ENCODE assay signal across 9 cellular contexts in the genomic region with DNA sequence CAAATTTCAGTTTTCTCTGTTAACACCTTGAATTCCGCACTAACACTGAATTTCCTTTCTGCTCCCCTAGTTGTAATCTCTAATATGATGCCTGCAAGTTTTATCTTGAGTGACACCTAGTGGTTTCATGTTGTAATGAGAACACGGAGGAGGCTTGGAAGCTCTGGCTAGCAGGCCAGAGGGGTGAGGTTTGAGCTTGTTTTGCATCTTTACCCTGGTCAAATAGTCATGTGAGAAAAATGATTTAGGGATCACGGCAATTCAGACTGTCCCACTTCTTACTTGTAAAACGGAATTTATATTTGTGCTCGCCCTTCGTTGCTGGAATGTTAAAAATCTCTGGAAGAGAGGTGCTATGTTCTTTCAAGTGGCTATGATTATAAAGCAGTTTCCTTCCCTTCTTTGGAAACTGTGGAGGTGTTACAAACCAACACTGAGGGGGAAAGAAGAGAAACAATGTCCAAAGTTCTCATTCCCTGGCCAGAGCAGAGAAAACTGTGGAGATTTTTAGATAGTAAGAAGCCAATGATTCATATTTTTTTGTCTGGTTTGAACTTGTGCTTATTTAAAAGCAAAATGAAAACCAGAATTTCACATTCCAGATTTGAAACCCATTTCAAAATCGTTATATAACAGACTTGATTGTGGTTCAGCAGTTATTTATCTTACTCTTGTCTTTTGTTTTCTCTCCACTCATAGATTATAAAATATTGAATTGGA. TPM values are rescaled to one million over a fixed set of nuclear protein-coding genes. Genes with fewer than 3 reads are reported as not detected.
DNase-seq lines count a peak whose midpoint lies in the region; ATAC-seq, FAIRE-seq and TF ChIP-seq lines count a peak whose summit lies in the region.
"Had no signal": no experiment of that assay in that cellular context is flagged by ENCODE, and none has a peak within 500 bp of the region (broad histone marks: within the 10 kb centered on the region; RNA-seq: fewer than 3 reads in every experiment).

No MANE protein-coding gene starts in this region.

- H3K9ac ChIP-seq in HCT116 (ENCODE audit: low read length) (no peak overlapping the region), mesendoderm (ENCODE audit: low read length) (no peak overlapping the region)

- CTCF ChIA-PET in HCT116 (lab: Charles Lee) = interaction anchor here (0.7 to 3.6 kb wide), 13 partner anchors 9 to 1093 kb away, joined by 3 to 26 read pairs (median 4); partner anchors contain the start of genes FMO4 and SCYL3

- H3K79me2 ChIP-seq in HCT116 (ENCODE audit: insufficient read depth, low read length) (no peaks in the 10 kb centered on the region), mesendoderm (ENCODE audit: control insufficient read depth, insufficient read depth, low read length) (no peaks in the 10 kb centered on the region)

- DNase-seq in AG08395 (ENCODE audit: low spot score) (peak; percentile 70), GM12864 (ENCODE audit: low read depth) (no peak), HCT116 (ENCODE audit: low read depth, low spot score) (peak; percentile 50), LNCaP clone FGC (ENCODE audit: low read depth) (peak; percentile 14), RWPE2 (ENCODE audit: low spot score) (no peak), mesendoderm (peak; percentile 76), uterus (peak; percentile 20 to 35)

- H3K56ac ChIP-seq in mesendoderm (ENCODE audit: low read length) = no peak overlapping the region

- peak; percentile 71 for TF ChIP-seq CTCF in GM12864 (IDR thresholded peaks at IDR 0.05; ENCODE audit: low read depth, low read length, missing control alignments)
- TF ChIP-seq CTCF in HCT116 (IDR thresholded peaks at IDR 0.05 in 2 of 3, conservative IDR thresholded peaks at IDR 0.05 in 1 of 3; ENCODE audit: borderline replicate concordance in 1 of 3, insufficient read depth in 1 of 3, low read depth in 2 of 3, low read length in 2 of 3) = peak; percentile 63 to 73 (median 66); a peak in 5 of 6 replicates
- TF ChIP-seq CTCF in LNCaP clone FGC (IDR thresholded peaks at IDR 0.05; ENCODE audit: control insufficient read depth, extremely low read depth, insufficient read depth) = peak; percentile 78
- peak; percentile 86 for TF ChIP-seq CTCF in RWPE2 (IDR thresholded peaks at IDR 0.05; ENCODE audit: poor library complexity, severe bottlenecking)
- peak; percentile 56 to 67 (median 61) for TF ChIP-seq CTCF in uterus (IDR thresholded peaks at IDR 0.05)

- H3K4me1 ChIP-seq in HCT116 (ENCODE audit: control insufficient read depth in 1 of 2, insufficient read depth in 2 of 2, low read length in 2 of 2) (no peaks in the 10 kb centered on the region), RWPE2 (ENCODE audit: insufficient read depth, poor library complexity, severe bottlenecking) (no peaks in the 10 kb centered on the region), mesendoderm (ENCODE audit: control insufficient read depth, low read depth, low read length) (no peaks in the 10 kb centered on the region), uterus (no peaks in the 10 kb centered on the region)

- BruUV-seq in HCT116 (replicated peaks; lab: Mats Ljungman, UMichigan) = no TSS peak

- H3K23ac ChIP-seq in mesendoderm (ENCODE audit: low read length) = no peak overlapping the region

- no peak overlapping the region for H2BK15ac ChIP-seq in mesendoderm (replicated peaks; ENCODE audit: low read depth)

- H3K36me3 ChIP-seq in HCT116 (ENCODE audit: control insufficient read depth in 1 of 2, insufficient read depth in 2 of 2, low read length in 2 of 2) = no peaks in the 10 kb centered on the region
- no peaks in the 10 kb centered on the region for H3K36me3 ChIP-seq in RWPE2 (ENCODE audit: low read depth)
- H3K36me3 ChIP-seq in mesendoderm (ENCODE audit: control insufficient read depth, insufficient read depth, low read length) = no peaks in the 10 kb centered on the region
- no peaks in the 10 kb centered on the region for H3K36me3 ChIP-seq in uterus

- peak; percentile 89 for FAIRE-seq in endometrium (lab: Jason Lieb, UNC)

- H3K9me3 ChIP-seq in HCT116 (ENCODE audit: control insufficient read depth in 1 of 2, insufficient read depth in 1 of 2, low read depth in 1 of 2, low read length in 2 of 2) (no peaks in the 10 kb centered on the region), RWPE2 (ENCODE audit: severe bottlenecking) (no peaks in the 10 kb centered on the region), uterus (no peaks in the 10 kb centered on the region)

- peak overlapping the region; percentile 81 for H2AFZ ChIP-seq in HCT116 (ENCODE audit: low read depth, low read length, poor library complexity, severe bottlenecking)

- RAD21 ChIA-PET in HCT116 (lab: Charles Lee; ENCODE audit: low non-redundant PET in 1 of 2, low total read pairs in 2 of 2, uncharacterized antibody in 2 of 2, unreplicated experiment in 2 of 2) = interaction anchor here (0.5 to 1.0 kb wide), 4 partner anchors 48 to 919 kb away, joined by 3 to 4 read pairs (median 3); no protein-coding TSS in a partner anchor

- H2BK5ac ChIP-seq in mesendoderm (ENCODE audit: low read length) = no peak overlapping the region

- H3K79me1 ChIP-seq in mesendoderm (ENCODE audit: low read length) = no peaks in the 10 kb centered on the region

- no peak overlapping the region for H2BK120ac ChIP-seq in mesendoderm (ENCODE audit: low read depth, low read length)

- H3K4ac ChIP-seq in mesendoderm (ENCODE audit: low read depth, low read length) = no peak overlapping the region

- TF ChIP-seq RAD21 in HCT116 (IDR thresholded peaks at IDR 0.05; ENCODE audit: low read depth) = peak; percentile 73

- H3K4me2 ChIP-seq in HCT116 (ENCODE audit: low read length) = peak overlapping the region; percentile 17; the same call in 1 of the 2 replicates
- H3K4me2 ChIP-seq in mesendoderm (ENCODE audit: low read length) = no peak overlapping the region

- H3K27me3 ChIP-seq in HCT116 (ENCODE audit: insufficient read depth, low read length) (no peaks in the 10 kb centered on the region), RWPE2 (ENCODE audit: insufficient read depth, poor library complexity, severe bottlenecking) (no peaks in the 10 kb centered on the region), mesendoderm (ENCODE audit: insufficient read depth, low read length, poor library complexity) (no peaks in the 10 kb centered on the region), uterus (no peaks in the 10 kb centered on the region)

- no peak overlapping the region for H2AK5ac ChIP-seq in mesendoderm (ENCODE audit: low read length)

- ATAC-seq in HCT116 = peak; percentile 98
- ATAC-seq in RWPE2 (ENCODE audit: low read depth) = peak; percentile 88

- intact Hi-C loops in HCT116 (cut with micrococcal nuclease) = loop anchor here (1.0 to 2.0 kb wide), 2 partner anchors 241 to 1001 kb away; no protein-coding TSS in a partner anchor
- intact Hi-C loops in uterus (cut with DNase I; ENCODE audit: low total_unique reads) = no loop called here

- no peaks in the 10 kb centered on the region for H3K9me2 ChIP-seq in HCT116 (ENCODE audit: insufficient read depth)

- H3K18ac ChIP-seq in mesendoderm (ENCODE audit: low read length) = no peak overlapping the region

- H3K27ac ChIP-seq in HCT116 (ENCODE audit: low read depth, low read length) = no peak overlapping the region
- H3K27ac ChIP-seq in RWPE2 (ENCODE audit: poor library complexity, severe bottlenecking) = no peak overlapping the region
- H3K27ac ChIP-seq in mesendoderm (ENCODE audit: low read depth, low read length) = no peak overlapping the region
- peak overlapping the region; percentile 71 to 72 for H3K27ac ChIP-seq in uterus

- TF ChIP-seq POLR2A in HCT116 (IDR thresholded peaks at IDR 0.05; ENCODE audit: borderline replicate concordance, extremely low read depth, insufficient read depth, insufficient read length) (no peak), uterus (IDR thresholded peaks at IDR 0.05) (no peak)

- POLR2A ChIA-PET in HCT116 (lab: Charles Lee) = interaction anchor here (1.0 kb wide), 1 partner anchor 398 kb away, joined by 3 read pairs; the partner anchor contains the start of gene GORAB

- no peaks in the 10 kb centered on the region for H4K20me1 ChIP-seq in HCT116 (ENCODE audit: insufficient read depth)

- H4K5ac ChIP-seq in mesendoderm (ENCODE audit: low read length) = no peak overlapping the region

- no CpG with 5 or more reads among the region's 7 CpGs for WGBS in mesendoderm (ENCODE audit: extremely low coverage, insufficient coverage, low lambda C conversion rate)

- no peak overlapping the region for H4K8ac ChIP-seq in mesendoderm (ENCODE audit: low read depth, low read length)

- no peak overlapping the region for H3K4me3 ChIP-seq in GM12864 (ENCODE audit: low read depth, low read length)
- no peak overlapping the region for H3K4me3 ChIP-seq in HCT116 (replicated peaks in 1 of 2; ENCODE audit: low read depth in 1 of 2, low read length in 2 of 2)
- H3K4me3 ChIP-seq in LNCaP clone FGC (ENCODE audit: low read depth, low read length) = no peak overlapping the region
- no peak overlapping the region for H3K4me3 ChIP-seq in RWPE2 (ENCODE audit: severe bottlenecking)
- no peak overlapping the region for H3K4me3 ChIP-seq in mesendoderm (ENCODE audit: low read length)
- H3K4me3 ChIP-seq in uterus = no peak overlapping the region

TF ChIP-seq in HCT116, 20 proteins besides CTCF, POLR2A, EP300 and RAD21 (continues in another document):
- no peak for TF ChIP-seq SIN3A (IDR thresholded peaks at IDR 0.05; ENCODE audit: low read depth)
- TF ChIP-seq ZFX (IDR thresholded peaks at IDR 0.05) = no peak
- TF ChIP-seq, protein P1, sequence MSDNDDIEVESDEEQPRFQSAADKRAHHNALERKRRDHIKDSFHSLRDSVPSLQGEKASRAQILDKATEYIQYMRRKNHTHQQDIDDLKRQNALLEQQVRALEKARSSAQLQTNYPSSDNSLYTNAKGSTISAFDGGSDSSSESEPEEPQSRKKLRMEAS (IDR thresholded peaks at IDR 0.05) = no peak
- TF ChIP-seq YY1 (IDR thresholded peaks at IDR 0.05; ENCODE audit: extremely low read depth, insufficient replicate concordance, low read depth, low read length) = no peak
- TF ChIP-seq SRF (IDR thresholded peaks at IDR 0.05; ENCODE audit: low read depth) = no peak
- TF ChIP-seq EZH2 (IDR thresholded peaks at IDR 0.05) = no peak
- TF ChIP-seq SP1 (IDR thresholded peaks at IDR 0.05; ENCODE audit: low read depth) = no peak
- TF ChIP-seq POLR2AphosphoS5 (IDR thresholded peaks at IDR 0.05; ENCODE audit: low read depth, low read length) = no peak
- TF ChIP-seq JUND (IDR thresholded peaks at IDR 0.05) = no peak
- TF ChIP-seq FOSL1 (IDR thresholded peaks at IDR 0.05; ENCODE audit: low read depth) = no peak

RNA-seq across cellular contexts. Expression of gene MROH9, which starts 5.3 kb away (rescaled TPM):
- total RNA-seq in HCT116 (2021; ENCODE audit: unreplicated experiment) = not detected
- not detected in 2 replicates for polyA plus RNA-seq in HCT116 (2012)
- not detected for polyA plus RNA-seq in mesendoderm (2013, experiment 1 of 2)
- polyA plus RNA-seq in mesendoderm (2013, experiment 2 of 2) = not detected
- under 1 TPM in 1 of 4 donors, not detected in 3; 0.69 TPM for total RNA-seq in uterus
- total RNA-seq: T-helper 1 cell treated with Interleukin-12 subunit alpha and Interleukin-12 subunit beta and Interleukin-4 antibody, amounts not matched to agents 30 ng/mL and 1 ng/mL, for 36 hours had no signal

Comparison
In these comparisons a context has a peak if more than half of its experiments do, and no peak if none do; other contexts are left out.
1. DNase-seq: peak in AG08395 (single experiment), HCT116 (single experiment), LNCaP clone FGC (single experiment), mesendoderm (single experiment) and uterus (2 of 2); none in GM12864 (single experiment) and RWPE2 (single experiment).
2. H3K27ac ChIP-seq: peak in uterus (2 of 2); none in HCT116 (single experiment), RWPE2 (single experiment) and mesendoderm (single experiment).
3. Peak in every context shown above with its lines, with median percentiles within 50 percentile points of each other: CTCF ChIP-seq.